ENCODE assay signal across 18 cellular contexts in the genomic region with DNA sequence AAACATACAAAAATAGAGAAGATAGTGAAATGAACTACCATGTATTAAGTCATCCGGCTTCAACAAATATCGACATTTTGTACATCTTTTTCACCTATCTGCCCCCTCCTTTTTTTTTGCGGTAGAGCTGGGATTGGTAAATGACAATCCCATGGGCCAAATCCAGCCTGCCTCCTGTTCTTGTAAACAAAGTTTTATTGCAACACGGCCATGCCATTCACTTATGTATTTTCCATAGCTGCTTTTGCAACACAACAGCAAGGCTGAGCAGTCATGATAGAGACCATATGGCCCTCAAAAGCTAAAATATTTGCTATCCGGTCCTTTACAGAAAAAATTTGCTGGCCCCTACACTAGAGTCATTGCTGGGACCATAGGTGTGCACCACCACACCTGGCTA. TPM values are rescaled to one million over a fixed set of nuclear protein-coding genes. Genes with fewer than 3 reads are reported as not detected.
DNase-seq lines count a peak whose midpoint lies in the region; ATAC-seq and TF ChIP-seq lines count a peak whose summit lies in the region.
"Had no signal": no experiment of that assay in that cellular context is flagged by ENCODE, and none has a peak within 500 bp of the region (broad histone marks: within the 10 kb centered on the region; RNA-seq: fewer than 3 reads in every experiment).

No MANE protein-coding gene starts in this region.

- H3K4me3 ChIP-seq in left ventricle myocardium inferior: no peak overlapping the region
- H3K4me3 ChIP-seq in fibroblast of pulmonary artery (replicated peaks; ENCODE audit: low read depth, low read length): no peak overlapping the region
- H3K4me3 ChIP-seq: GM12878, tibial artery had no signal

- no peaks in the 10 kb centered on the region for H3K27me3 ChIP-seq in left ventricle myocardium inferior (ENCODE audit: low read depth)
- H3K27me3 ChIP-seq: tibial artery had no signal

- peaks cover 10% of the 10 kb centered on the region for H3K9me3 Mint-ChIP-seq in nephron progenitor cell
- H3K9me3 Mint-ChIP-seq in progenitor cell of endocrine pancreas (ENCODE audit: low read depth): peaks cover 4% of the 10 kb centered on the region
- H3K9me3 Mint-ChIP-seq: naive thymus-derived CD8-positive, alpha-beta T cell had no signal

- ATAC-seq in Right ventricle myocardium superior (ENCODE audit: poor library complexity): no peak
- no peak for ATAC-seq in HG03520 (IDR thresholded peaks at IDR 0.05; ENCODE audit: unreplicated experiment)
- no peak for ATAC-seq in HG02973 (IDR thresholded peaks at IDR 0.05; ENCODE audit: unreplicated experiment)
- ATAC-seq: GM12878; naive thymus-derived CD8-positive, alpha-beta T cell; PC-3 had no signal

- H3K27ac ChIP-seq in left ventricle myocardium inferior (replicated peaks): peak overlapping the region; percentile 57

- TF ChIP-seq CTCF in left ventricle myocardium inferior (IDR thresholded peaks at IDR 0.05; ENCODE audit: borderline replicate concordance): no peak
- TF ChIP-seq CTCF in fibroblast of pulmonary artery (IDR thresholded peaks at IDR 0.05; ENCODE audit: low read length, missing control alignments): no peak
- TF ChIP-seq CTCF in nephron progenitor cell (IDR thresholded peaks at IDR 0.05): no peak
- TF ChIP-seq CTCF in progenitor cell of endocrine pancreas (IDR thresholded peaks at IDR 0.05; ENCODE audit: unreplicated experiment): no peak

- H3K9me3 ChIP-seq in left ventricle myocardium inferior (replicated peaks): peaks cover 8% of the 10 kb centered on the region
- H3K9me3 ChIP-seq: tibial artery had no signal

- no peak for DNase-seq in left ventricle myocardium inferior
- DNase-seq in Right ventricle myocardium superior: no peak
- peak; percentile 81 for DNase-seq in fibroblast of pulmonary artery (ENCODE audit: low read depth)
- no peak for DNase-seq in nephron progenitor cell
- DNase-seq in progenitor cell of endocrine pancreas (ENCODE audit: low spot score, unreplicated experiment): no peak
- DNase-seq in NOMO-1 (lab: John Stamatoyannopoulos, UW; ENCODE audit: unreplicated experiment in 2 of 2): no peak
- DNase-seq: activated CD4-positive, alpha-beta T cell treated with anti-CD3 and anti-CD28 coated beads, Interleukin-2, amount 50 U/mL, for 48 hours; activated gamma-delta T cell; central memory CD4-positive, alpha-beta T cell; DMS79; naive thymus-derived CD8-positive, alpha-beta T cell; NCI-H1048; NCI-H446 treated with DMSO at 0.1 percent for 48 hours; PC-3; tibial artery had no signal

- H3K4me3 Mint-ChIP-seq in nephron progenitor cell (peak overlapping the region; percentile 70), progenitor cell of endocrine pancreas (ENCODE audit: low read depth) (no peak overlapping the region)
- H3K4me3 Mint-ChIP-seq: naive thymus-derived CD8-positive, alpha-beta T cell had no signal

- peaks cover 3% of the 10 kb centered on the region for H3K36me3 ChIP-seq in left ventricle myocardium inferior
- H3K36me3 ChIP-seq: tibial artery had no signal

- peak overlapping the region; percentile 99 for H3K27ac Mint-ChIP-seq in nephron progenitor cell
- H3K27ac Mint-ChIP-seq in progenitor cell of endocrine pancreas: no peak overlapping the region
- H3K27ac Mint-ChIP-seq: naive thymus-derived CD8-positive, alpha-beta T cell had no signal

- peaks cover 8% of the 10 kb centered on the region for H3K36me3 Mint-ChIP-seq in nephron progenitor cell (ENCODE audit: low read depth)
- no peaks in the 10 kb centered on the region for H3K36me3 Mint-ChIP-seq in progenitor cell of endocrine pancreas (ENCODE audit: insufficient read depth)

- H3K4me1 ChIP-seq in left ventricle myocardium inferior: peaks cover 16% of the 10 kb centered on the region

- H3K4me1 Mint-ChIP-seq in nephron progenitor cell (peaks cover 59% of the 10 kb centered on the region), progenitor cell of endocrine pancreas (ENCODE audit: low read depth) (peaks cover 7% of the 10 kb centered on the region)
- H3K4me1 Mint-ChIP-seq: naive thymus-derived CD8-positive, alpha-beta T cell had no signal

- intact Hi-C loops in left ventricle myocardium inferior (cut with micrococcal nuclease) (no loop called here), Right ventricle myocardium superior (cut with DNase I) (no loop called here)

- H3K27me3 Mint-ChIP-seq in nephron progenitor cell (ENCODE audit: low read depth, poor library complexity) (peaks cover 10% of the 10 kb centered on the region), progenitor cell of endocrine pancreas (peaks cover 7% of the 10 kb centered on the region)

RNA-seq across cellular contexts. Expression of gene PLEKHG3, which starts 58.1 kb away (rescaled TPM):
- total RNA-seq in left ventricle myocardium inferior (16.5 TPM), Right ventricle myocardium superior (16.6 TPM), progenitor cell of endocrine pancreas (76.0 and 81.0 TPM in 2 replicates)
